Comparison of ENCODE assay signal across 4 cellular contexts in genomic region chr5:168860081-168860480, GRCh38.
"Had no signal": no experiment of that assay in that cellular context is flagged by ENCODE, and none has a peak within 500 bp of the region (broad histone marks: within the 10 kb centered on the region; RNA-seq: fewer than 3 reads in every experiment).

No MANE protein-coding gene starts in this region.

- H3K4me3 ChIP-seq: K562 had no signal

- ATAC-seq: HepG2, K562 had no signal

- H3K27ac ChIP-seq: HL-60, KMS-11 had no signal
